ENCODE assay signal across 1 cellular context in genomic region chr6:2917801-2918495, GRCh38.
TF ChIP-seq lines count a peak whose summit lies in the region.

No MANE protein-coding gene starts in this region.

TF ChIP-seq in H1, 55 proteins besides CTCF, POLR2A, EP300 and RAD21:
- TF ChIP-seq KDM4A (IDR thresholded peaks at IDR 0.05; ENCODE audit: low read depth, low read length, severe bottlenecking) (no peak), POU5F1 (IDR thresholded peaks at IDR 0.05; ENCODE audit: low read depth, low read length) (no peak), CEBPB (IDR thresholded peaks at IDR 0.05; ENCODE audit: low read depth, low read length) (no peak), BRCA1 (IDR thresholded peaks at IDR 0.05; ENCODE audit: low read depth, low read length) (no peak), BACH1 (IDR thresholded peaks at IDR 0.05; ENCODE audit: low read length) (no peak), SRF (IDR thresholded peaks at IDR 0.05; ENCODE audit: low read depth, low read length) (no peak), SIX5 (IDR thresholded peaks at IDR 0.05; ENCODE audit: low read depth, low read length) (no peak), GABPA (IDR thresholded peaks at IDR 0.05; ENCODE audit: borderline replicate concordance, insufficient read depth, low read length) (no peak), CTBP2 (IDR thresholded peaks at IDR 0.05; ENCODE audit: borderline replicate concordance, insufficient read depth, insufficient read length, low read length) (no peak), SP4 (IDR thresholded peaks at IDR 0.05; ENCODE audit: low read length) (no peak)
